ENCODE assay signal across 21 cellular contexts in genomic region chr7:36100293-36100692, GRCh38.
"Had no signal": no experiment of that assay in that cellular context is flagged by ENCODE, and none has a peak within 500 bp of the region (broad histone marks: within the 10 kb centered on the region; RNA-seq: fewer than 3 reads in every experiment).

No MANE protein-coding gene starts in this region.

- H3K27me3 ChIP-seq: foreskin keratinocyte, heart left ventricle, left lung, neural progenitor cell, tibial nerve had no signal

- H3K36me3 ChIP-seq: heart left ventricle, left lung, neural progenitor cell, tibial nerve had no signal

- H3K4me1 Mint-ChIP-seq: activated CD4-positive, alpha-beta T cell treated with anti-CD3 and anti-CD28 coated beads for 36 hours; activated naive CD8-positive, alpha-beta T cell treated with anti-CD3 and anti-CD28 coated beads for 36 hours; central memory CD8-positive, alpha-beta T cell; natural killer cell; neural progenitor cell had no signal

- H3K4me1 ChIP-seq: foreskin keratinocyte, neural progenitor cell, tibial nerve had no signal

- H3K27me3 Mint-ChIP-seq: activated CD4-positive, alpha-beta T cell treated with anti-CD3 and anti-CD28 coated beads for 36 hours; activated naive CD8-positive, alpha-beta T cell treated with anti-CD3 and anti-CD28 coated beads for 36 hours; central memory CD8-positive, alpha-beta T cell had no signal

- H3K27ac ChIP-seq: foreskin keratinocyte, heart left ventricle, left lung, neural progenitor cell, tibial nerve had no signal

- H3K4me3 Mint-ChIP-seq: activated CD4-positive, alpha-beta T cell treated with anti-CD3 and anti-CD28 coated beads for 36 hours; activated naive CD4-positive, alpha-beta T cell treated with anti-CD3 and anti-CD28 coated beads for 36 hours; activated naive CD8-positive, alpha-beta T cell treated with anti-CD3 and anti-CD28 coated beads for 36 hours; central memory CD8-positive, alpha-beta T cell; natural killer cell; neural progenitor cell had no signal

- H3K9me3 Mint-ChIP-seq: activated naive CD8-positive, alpha-beta T cell treated with anti-CD3 and anti-CD28 coated beads for 36 hours; central memory CD8-positive, alpha-beta T cell; natural killer cell had no signal

- H3K36me3 Mint-ChIP-seq: activated naive CD8-positive, alpha-beta T cell treated with anti-CD3 and anti-CD28 coated beads for 36 hours; neural progenitor cell had no signal

- H3K9me3 ChIP-seq: heart left ventricle, left lung, tibial nerve had no signal

- H3K4me3 ChIP-seq: heart left ventricle, left lung, lung, neural progenitor cell, tibial nerve had no signal

- DNase-seq: activated CD4-positive, alpha-beta T cell treated with anti-CD3 and anti-CD28 coated beads for 36 hours; activated CD4-positive, CD25-positive, alpha-beta regulatory T cell; activated effector memory CD4-positive, alpha-beta T cell treated with Interleukin-2 at 50 U/mL for 16 hours; activated naive CD4-positive, alpha-beta T cell treated with anti-CD3 and anti-CD28 coated beads for 36 hours; activated naive CD8-positive, alpha-beta T cell treated with anti-CD3 and anti-CD28 coated beads for 36 hours; amniotic stem cell; effector CD8-positive, alpha-beta T cell; foreskin keratinocyte; heart left ventricle; left lung; mesendoderm; natural killer cell; occipital lobe; posterior cingulate gyrus; right cardiac atrium; stimulated activated CD4-positive, alpha-beta T cell treated with anti-CD3 and anti-CD28 coated beads, Interleukin-2, amount 100 ng/mL, for 48 hours; stimulated activated naive CD4-positive, alpha-beta T cell treated with Interleukin-2 at 50 U/mL for 16 hours had no signal

- H3K4me2 ChIP-seq: neural progenitor cell had no signal

- ATAC-seq: activated CD4-positive, alpha-beta T cell treated with anti-CD3 and anti-CD28 coated beads for 36 hours; foreskin keratinocyte; heart left ventricle; left lung; natural killer cell; right cardiac atrium had no signal

- H2AFZ ChIP-seq: neural progenitor cell had no signal

- H3K27ac Mint-ChIP-seq: activated CD4-positive, alpha-beta T cell treated with anti-CD3 and anti-CD28 coated beads for 36 hours; activated naive CD4-positive, alpha-beta T cell treated with anti-CD3 and anti-CD28 coated beads for 36 hours; activated naive CD8-positive, alpha-beta T cell treated with anti-CD3 and anti-CD28 coated beads for 36 hours; natural killer cell; neural progenitor cell had no signal
